ENCODE assay signal across 12 cellular contexts in genomic region chr15:68666120-68666811, GRCh38.
A peak's percentile ranks its signal among the peaks of the same experiment; 100 is the strongest.
DNase-seq lines count a peak whose midpoint lies in the region; ATAC-seq and TF ChIP-seq lines count a peak whose summit lies in the region.
"Had no signal": no experiment of that assay in that cellular context is flagged by ENCODE, and none has a peak within 500 bp of the region (broad histone marks: within the 10 kb centered on the region; RNA-seq: fewer than 3 reads in every experiment).

No MANE protein-coding gene starts in this region.

- no peaks in the 10 kb centered on the region for H3K36me3 Mint-ChIP-seq in stimulated activated memory B cell treated with anti-CD40 and anti-IgM and Interleukin-4, amounts not matched to agents 10 μg/mL and 1 μg/mL and 100 μg/mL, for 72 hours

- H3K4me3 Mint-ChIP-seq in stimulated activated memory B cell treated with anti-CD40 and anti-IgM and Interleukin-4, amounts not matched to agents 10 μg/mL and 1 μg/mL and 100 μg/mL, for 72 hours: no peak overlapping the region

- 52 to 54% methylated on average over 6 of the region's 6 CpGs for WGBS in thyroid gland, 2 donors

- H3K27me3 ChIP-seq in thyroid gland: no peaks in the 10 kb centered on the region

- H3K36me3 ChIP-seq in thyroid gland: no peaks in the 10 kb centered on the region

- intact Hi-C loops in thyroid gland (cut with DNase I): no loop called here

- ATAC-seq in GM19328 (IDR thresholded peaks at IDR 0.05; ENCODE audit: unreplicated experiment) (no peak), GM18519 (IDR thresholded peaks at IDR 0.05; ENCODE audit: low FRiP score, unreplicated experiment) (no peak)
- no peak for ATAC-seq in stimulated activated memory B cell treated with anti-CD40 and anti-IgM and Interleukin-4, amounts not matched to agents 10 μg/mL and 1 μg/mL and 100 μg/mL, for 72 hours
- ATAC-seq: activated CD4-positive, CD25-positive, alpha-beta regulatory T cell treated with anti-CD3 and anti-CD28 coated beads, Interleukin-2, amount 50 U/mL, for 24 hours had no signal

- H3K9me3 ChIP-seq in thyroid gland: no peaks in the 10 kb centered on the region

- peak; percentile 24 for DNase-seq in activated effector memory CD4-positive, alpha-beta T cell treated with anti-CD3 and anti-CD28 coated beads, Interleukin-2, amount 50 U/mL, for 16 hours
- no peak for DNase-seq in activated effector memory CD4-positive, alpha-beta T cell treated with Interleukin-2 at 50 U/mL for 16 hours
- peak; percentile 41 for DNase-seq in NCI-H2107 treated with DMSO at 0.1 percent for 48 hours (lab: John Stamatoyannopoulos, UW; ENCODE audit: unreplicated experiment)
- peak; percentile 78 for DNase-seq in cerebellum (ENCODE audit: low spot score)
- DNase-seq in thyroid gland: peak; percentile 58 to 67
- DNase-seq: foreskin fibroblast, kidney had no signal

- no peak for TF ChIP-seq POLR2A in thyroid gland (IDR thresholded peaks at IDR 0.05)

- H3K27ac ChIP-seq in thyroid gland: no peak overlapping the region
- H3K27ac ChIP-seq: HL-60 had no signal

- H3K9me3 Mint-ChIP-seq in stimulated activated memory B cell treated with anti-CD40 and anti-IgM and Interleukin-4, amounts not matched to agents 10 μg/mL and 1 μg/mL and 100 μg/mL, for 72 hours: peaks cover 2% of the 10 kb centered on the region

- no peak for TF ChIP-seq CTCF in thyroid gland (IDR thresholded peaks at IDR 0.05)

- no peaks in the 10 kb centered on the region for H3K4me1 ChIP-seq in thyroid gland

- peaks cover 14% of the 10 kb centered on the region for H3K4me1 Mint-ChIP-seq in stimulated activated memory B cell treated with anti-CD40 and anti-IgM and Interleukin-4, amounts not matched to agents 10 μg/mL and 1 μg/mL and 100 μg/mL, for 72 hours

- no peak overlapping the region for H3K4me3 ChIP-seq in thyroid gland (replicated peaks in 1 of 3)

- H3K27me3 Mint-ChIP-seq in stimulated activated memory B cell treated with anti-CD40 and anti-IgM and Interleukin-4, amounts not matched to agents 10 μg/mL and 1 μg/mL and 100 μg/mL, for 72 hours: peaks cover 34% of the 10 kb centered on the region

- no peak overlapping the region for H3K27ac Mint-ChIP-seq in stimulated activated memory B cell treated with anti-CD40 and anti-IgM and Interleukin-4, amounts not matched to agents 10 μg/mL and 1 μg/mL and 100 μg/mL, for 72 hours
